ENCODE assay signal across 9 cellular contexts in genomic region chr7:44196450-44196872, GRCh38. TPM values are rescaled to one million over a fixed set of nuclear protein-coding genes. Genes with fewer than 3 reads are reported as not detected.
DNase-seq lines count a peak whose midpoint lies in the region; ATAC-seq, FAIRE-seq and TF ChIP-seq lines count a peak whose summit lies in the region.
"Had no signal": no experiment of that assay in that cellular context is flagged by ENCODE, and none has a peak within 500 bp of the region (broad histone marks: within the 10 kb centered on the region; RNA-seq: fewer than 3 reads in every experiment).

No MANE protein-coding gene starts in this region.

- no peaks in the 10 kb centered on the region for H4K20me1 ChIP-seq in H1 (replicated peaks in 1 of 2; ENCODE audit: control insufficient read depth in 1 of 2, insufficient read depth in 2 of 2, low read length in 2 of 2)

- no peak overlapping the region for H3K56ac ChIP-seq in H1 (replicated peaks; ENCODE audit: insufficient read length, low read depth, low read length)

- no peak overlapping the region for H2BK12ac ChIP-seq in H1 (ENCODE audit: low read depth, low read length)

- TF ChIP-seq POLR2A in Raji (IDR thresholded peaks at IDR 0.05; ENCODE audit: insufficient read depth, low read depth, low read length) (0 out of 2 replicates have a peak, but pooled peaks have one; percentile 9), H1 (IDR thresholded peaks at IDR 0.05; ENCODE audit: control extremely low read depth in 1 of 2, low read depth in 2 of 2, low read length in 2 of 2) (no peak)

- no peak overlapping the region for H2BK20ac ChIP-seq in H1 (ENCODE audit: low read length)

- WGBS in H1 (ENCODE audit: extremely low coverage in 1 of 2, insufficient coverage in 1 of 2, insufficient read length in 1 of 2, insufficient replicate concordance in 2 of 2, low coverage in 1 of 2, low lambda C conversion rate in 2 of 2, missing lambda C conversion rate in 1 of 2), 2 experiments, result 65% methylated on average over 3 of the region's 3 CpGs; no CpG with 5 or more reads in 1 of the 2 experiments

- no peak overlapping the region for H2BK120ac ChIP-seq in H1 (replicated peaks; ENCODE audit: low read depth, low read length)

- no peak overlapping the region for H3K9ac ChIP-seq in H1 (replicated peaks in 1 of 4; ENCODE audit: extremely low read depth in 1 of 4, low read depth in 3 of 4, low read length in 3 of 4)

- H3K27ac Mint-ChIP-seq in activated CD4-positive, alpha-beta T cell treated with anti-CD3 and anti-CD28 coated beads for 36 hours, result no peak overlapping the region
- H3K27ac Mint-ChIP-seq: activated naive CD4-positive, alpha-beta T cell treated with anti-CD3 and anti-CD28 coated beads, Interleukin-2, amount 50 U/mL, for 24 hours had no signal

- no peak overlapping the region for H4K5ac ChIP-seq in H1 (ENCODE audit: insufficient read length, low read depth, low read length)

- H3K9me3 Mint-ChIP-seq in activated CD4-positive, alpha-beta T cell treated with anti-CD3 and anti-CD28 coated beads for 36 hours (ENCODE audit: low read depth), result no peaks in the 10 kb centered on the region
- H3K9me3 Mint-ChIP-seq: activated naive CD4-positive, alpha-beta T cell treated with anti-CD3 and anti-CD28 coated beads, Interleukin-2, amount 50 U/mL, for 24 hours had no signal

- intact Hi-C loops in activated CD4-positive, alpha-beta T cell treated with anti-CD3 and anti-CD28 coated beads for 36 hours (cut with DNase I, micrococcal nuclease), result loop anchor here in 1 of 2 experiments (1.0 kb wide), 1 partner anchor 115 kb away; no protein-coding TSS in a partner anchor

- no peak overlapping the region for H2AFZ ChIP-seq in H1 (ENCODE audit: low read length)

- no peak overlapping the region for H4K91ac ChIP-seq in H1 (replicated peaks; ENCODE audit: insufficient read length, low read length)

- peaks cover 9% of the 10 kb centered on the region for H3K4me1 Mint-ChIP-seq in activated CD4-positive, alpha-beta T cell treated with anti-CD3 and anti-CD28 coated beads for 36 hours

- no peak overlapping the region for H3K27ac ChIP-seq in H1 (ENCODE audit: low read depth, low read length)

- peaks cover 6% of the 10 kb centered on the region for H3K27me3 Mint-ChIP-seq in activated CD4-positive, alpha-beta T cell treated with anti-CD3 and anti-CD28 coated beads for 36 hours

- peaks cover 0 to 2% of the 10 kb centered on the region in 2 experiments; a peak in 2 of 4 replicates for H3K79me2 ChIP-seq in H1 (ENCODE audit: control insufficient read depth in 1 of 2, insufficient read depth in 2 of 2, low read length in 2 of 2)

- no peaks in the 10 kb centered on the region for H3K36me3 Mint-ChIP-seq in activated CD4-positive, alpha-beta T cell treated with anti-CD3 and anti-CD28 coated beads for 36 hours (ENCODE audit: low read depth)
- H3K36me3 Mint-ChIP-seq: activated naive CD4-positive, alpha-beta T cell treated with anti-CD3 and anti-CD28 coated beads, Interleukin-2, amount 50 U/mL, for 24 hours had no signal

- POLR2A ChIA-PET in activated CD4-positive, alpha-beta T cell treated with anti-CD3 and anti-CD28 coated beads for 36 hours (lab: Charles Lee), result no interaction called here
- POLR2A ChIA-PET in H1 (lab: Charles Lee; ENCODE audit: partially characterized antibody), result interaction anchor here (0.9 kb wide), 1 partner anchor 22 kb away, joined by 3 read pairs; no protein-coding TSS in a partner anchor

- H3K36me3 ChIP-seq in H1 (ENCODE audit: control insufficient read depth in 2 of 4, insufficient read depth in 4 of 4, low read length in 3 of 4), result no peaks in the 10 kb centered on the region

- H3K23me2 ChIP-seq in H1 (ENCODE audit: low read depth, low read length), result no peaks in the 10 kb centered on the region

- H3K23ac ChIP-seq in H1 (ENCODE audit: insufficient read length), result no peak overlapping the region

- no peak overlapping the region for H2BK15ac ChIP-seq in H1 (ENCODE audit: low read length)

- no peak overlapping the region for H3K4me3 Mint-ChIP-seq in activated CD4-positive, alpha-beta T cell treated with anti-CD3 and anti-CD28 coated beads for 36 hours
- H3K4me3 Mint-ChIP-seq: activated naive CD4-positive, alpha-beta T cell treated with anti-CD3 and anti-CD28 coated beads, Interleukin-2, amount 50 U/mL, for 24 hours had no signal

- no peak overlapping the region for H3K18ac ChIP-seq in H1 (ENCODE audit: extremely low read depth, low read length)

- H3K79me1 ChIP-seq in H1 (ENCODE audit: low read depth, low read length), result no peaks in the 10 kb centered on the region

- DNase-seq in activated CD4-positive, alpha-beta T cell treated with anti-CD3 and anti-CD28 coated beads for 36 hours, result peak; percentile 54
- no peak for DNase-seq in activated CD4-positive, alpha-beta T cell treated with anti-CD3 and anti-CD28 coated beads for 1 hour
- DNase-seq in Jurkat, Clone E6-1 (ENCODE audit: low read depth, low spot score), result peak; percentile 52
- DNase-seq in H1 (ENCODE audit: low read depth in 1 of 2, low spot score in 2 of 2), result peak in 1 of 2 experiments; percentile 68
- DNase-seq in mesenteric fat pad (ENCODE audit: low spot score), result peak; percentile 68
- no peak for DNase-seq in GM19238 (ENCODE audit: insufficient read length, low spot score)

- no peak overlapping the region for H3K14ac ChIP-seq in H1 (ENCODE audit: insufficient read length)

- CTCF ChIA-PET in activated CD4-positive, alpha-beta T cell treated with anti-CD3 and anti-CD28 coated beads for 36 hours (lab: Charles Lee), result interaction anchor here (0.6 to 1.7 kb wide), 7 partner anchors 47 to 339 kb away, joined by 3 to 5 read pairs (median 4); no protein-coding TSS in a partner anchor
- CTCF ChIA-PET in H1 (lab: Charles Lee; ENCODE audit: partially characterized antibody), result interaction anchor here (0.6 to 4.3 kb wide), 32 partner anchors 9 to 265 kb away, joined by 3 to 46 read pairs (median 4); partner anchors contain the start of gene POLD2

- ATAC-seq in activated CD4-positive, alpha-beta T cell treated with anti-CD3 and anti-CD28 coated beads for 36 hours, result no peak
- ATAC-seq in GM18858 (IDR thresholded peaks at IDR 0.05; ENCODE audit: unreplicated experiment), result no peak

- peak; percentile 64 to 80 (median 76) for TF ChIP-seq CTCF in H1 (IDR thresholded peaks at IDR 0.05; ENCODE audit: control extremely low read depth in 1 of 3, insufficient read depth in 1 of 3, low read depth in 1 of 3, low read length in 3 of 3)

- no peaks in the 10 kb centered on the region for H3K9me3 ChIP-seq in H1 (ENCODE audit: insufficient read depth in 2 of 2, low read depth in 1 of 2, low read length in 1 of 2)

- no peaks in the 10 kb centered on the region for H3K4me1 ChIP-seq in H1 (replicated peaks in 1 of 4; ENCODE audit: control insufficient read depth in 3 of 4, insufficient read depth in 4 of 4, low read length in 3 of 4)

- H3K27me3 ChIP-seq in H1 (replicated peaks in 1 of 4; ENCODE audit: control insufficient read depth in 3 of 4, extremely low read depth in 1 of 4, insufficient read depth in 3 of 4, low read length in 3 of 4), result peaks cover 0 to 3% (median under 1%) of the 10 kb centered on the region in 4 experiments; a peak in 2 of 7 replicates

- no peak overlapping the region for H2BK5ac ChIP-seq in H1 (ENCODE audit: low read depth, low read length)

- H3K4me3 ChIP-seq in Jurkat, Clone E6-1 (ENCODE audit: low read length), result no peak overlapping the region
- no peak overlapping the region for H3K4me3 ChIP-seq in H1 (ENCODE audit: extremely low read depth in 1 of 4, insufficient read depth in 2 of 4, low read depth in 3 of 4, low read length in 4 of 4)

- H2AK5ac ChIP-seq in H1 (ENCODE audit: low read depth, low read length), result no peak overlapping the region

- TF ChIP-seq RAD21 in H1 (IDR thresholded peaks at IDR 0.05 in 1 of 2, conservative IDR thresholded peaks at IDR 0.05 in 1 of 2; ENCODE audit: low read depth in 2 of 2, low read length in 2 of 2), result peak; percentile 80 to 87

- TF ChIP-seq EP300 in H1 (IDR thresholded peaks at IDR 0.05; ENCODE audit: borderline replicate concordance in 1 of 2, low read depth in 2 of 2, low read length in 2 of 2), result no peak

- no peak overlapping the region for H3K4ac ChIP-seq in H1 (replicated peaks; ENCODE audit: insufficient read length, low read depth, low read length)

- H4K8ac ChIP-seq in H1 (ENCODE audit: extremely low read depth, insufficient read depth, low read length), result no peak overlapping the region

- H3K4me2 ChIP-seq in H1 (ENCODE audit: insufficient read depth in 1 of 2, low read depth in 2 of 2, low read length in 2 of 2), result no peak overlapping the region

- peak; percentile 93 for FAIRE-seq in H1 (lab: Jason Lieb, UNC)

RNA-seq across cellular contexts. Expression of gene YKT6, which starts 4.3 kb away (rescaled TPM):
- total RNA-seq in activated CD4-positive, alpha-beta T cell treated with anti-CD3 and anti-CD28 coated beads for 36 hours, result 10 to 100 TPM; 51.0 to 51.3 TPM
- 87.1 TPM for polyA plus RNA-seq in Jurkat, Clone E6-1 (2012; ENCODE audit: insufficient read depth, insufficient read length)
- 103 and 108 TPM in 2 replicates for total RNA-seq in H1 (2021; fragmentation: NEBNext Ultra II Directional; extraction: Animal tissue kit (Norgen Biotek cat#: 25700))
- polyA plus RNA-seq in H1 (2011; rRNA removed), result 75.3 and 86.9 TPM in 2 replicates
- polyA plus RNA-seq in H1 (2011; cell fraction: cytosol; rRNA removed), result 100 TPM
- 111 TPM for polyA plus RNA-seq in H1 (2011; cell fraction: nucleus; rRNA removed)
- 87.6 to 97.6 TPM (median 91.7 TPM) in 4 replicates for polyA plus RNA-seq in H1 (2012, experiment 1 of 2)
- 83.3 TPM for polyA plus RNA-seq in H1 (2012, experiment 2 of 2)
- 64.5 TPM for polyA plus RNA-seq in H1 (2013, experiment 1 of 2)
- 68.0 TPM for polyA plus RNA-seq in H1 (2013, experiment 2 of 2)
- polyA minus RNA-seq in H1 (2011; rRNA and poly(A)+ RNA removed), result 91.6 and 96.9 TPM in 2 replicates
- 38.1 TPM for polyA minus RNA-seq in H1 (2011; cell fraction: cytosol; rRNA and poly(A)+ RNA removed)
- 51.1 TPM for polyA minus RNA-seq in H1 (2011; cell fraction: nucleus; rRNA and poly(A)+ RNA removed)
- 77.4 TPM for total RNA-seq in mesenteric fat pad

RNA-seq across cellular contexts. Expression of gene GCK, which starts 7.2 kb away (rescaled TPM):
- total RNA-seq in activated CD4-positive, alpha-beta T cell treated with anti-CD3 and anti-CD28 coated beads for 36 hours, result 1 to 10 TPM in 1 of 2 experiments, under 1 TPM in 1; 0.53 to 1.3 TPM
- polyA plus RNA-seq in Jurkat, Clone E6-1 (2012; ENCODE audit: insufficient read depth, insufficient read length), result 0.66 TPM
- 4.1 and 4.9 TPM in 2 replicates for total RNA-seq in H1 (2021; fragmentation: NEBNext Ultra II Directional; extraction: Animal tissue kit (Norgen Biotek cat#: 25700))
- 2.4 and 4.3 TPM in 2 replicates for polyA plus RNA-seq in H1 (2011; rRNA removed)
- polyA plus RNA-seq in H1 (2011; cell fraction: cytosol; rRNA removed), result 3.8 TPM
- polyA plus RNA-seq in H1 (2011; cell fraction: nucleus; rRNA removed), result 3.8 TPM
- polyA plus RNA-seq in H1 (2012, experiment 1 of 2), result 1.9 to 3.7 TPM (median 3.2 TPM) in 4 replicates
- 3.3 TPM for polyA plus RNA-seq in H1 (2012, experiment 2 of 2)
- polyA plus RNA-seq in H1 (2013, experiment 1 of 2), result 3.1 TPM
- polyA plus RNA-seq in H1 (2013, experiment 2 of 2), result 3.0 TPM
- polyA minus RNA-seq in H1 (2011; rRNA and poly(A)+ RNA removed), result 0.71 and 1.2 TPM in 2 replicates
- 2.1 TPM for polyA minus RNA-seq in H1 (2011; cell fraction: cytosol; rRNA and poly(A)+ RNA removed)
- 2.0 TPM for polyA minus RNA-seq in H1 (2011; cell fraction: nucleus; rRNA and poly(A)+ RNA removed)
- 0.48 TPM for total RNA-seq in mesenteric fat pad

RNA-seq across cellular contexts. Expression of gene MYL7, which starts 55.3 kb away (rescaled TPM):
- total RNA-seq in activated CD4-positive, alpha-beta T cell treated with anti-CD3 and anti-CD28 coated beads for 36 hours, result not detected
- polyA plus RNA-seq in Jurkat, Clone E6-1 (2012; ENCODE audit: insufficient read depth, insufficient read length), result not detected
- 3.3 and 3.6 TPM in 2 replicates for total RNA-seq in H1 (2021; fragmentation: NEBNext Ultra II Directional; extraction: Animal tissue kit (Norgen Biotek cat#: 25700))
- polyA plus RNA-seq in H1 (2011; rRNA removed), result 1.4 and 3.4 TPM in 2 replicates
- 1.8 TPM for polyA plus RNA-seq in H1 (2011; cell fraction: cytosol; rRNA removed)
- polyA plus RNA-seq in H1 (2011; cell fraction: nucleus; rRNA removed), result 3.0 TPM
- polyA plus RNA-seq in H1 (2012, experiment 1 of 2), result 2.1 to 4.1 TPM (median 2.5 TPM) in 4 replicates
- polyA plus RNA-seq in H1 (2012, experiment 2 of 2), result 8.2 TPM
- 1.8 TPM for polyA plus RNA-seq in H1 (2013, experiment 1 of 2)
- polyA plus RNA-seq in H1 (2013, experiment 2 of 2), result 2.9 TPM
- 2.1 and 3.8 TPM in 2 replicates for polyA minus RNA-seq in H1 (2011; rRNA and poly(A)+ RNA removed)
- not detected for polyA minus RNA-seq in H1 (2011; cell fraction: cytosol; rRNA and poly(A)+ RNA removed)
- polyA minus RNA-seq in H1 (2011; cell fraction: nucleus; rRNA and poly(A)+ RNA removed), result not detected
- total RNA-seq in mesenteric fat pad, result not detected

Comparison
In these comparisons a context has a peak if more than half of its experiments do, and no peak if none do; other contexts are left out.
1. DNase-seq: peak in activated CD4-positive, alpha-beta T cell treated with anti-CD3 and anti-CD28 coated beads for 36 hours (single experiment), Jurkat, Clone E6-1 (single experiment) and mesenteric fat pad (single experiment); none in activated CD4-positive, alpha-beta T cell treated with anti-CD3 and anti-CD28 coated beads for 1 hour (single experiment) and GM19238 (single experiment).